Comparison of ENCODE assay signal across 14 cellular contexts in genomic region chr3:10935028-10935427, GRCh38. TPM values are rescaled to one million over a fixed set of nuclear protein-coding genes. Genes with fewer than 3 reads are reported as not detected.
"Had no signal": no experiment of that assay in that cellular context is flagged by ENCODE, and none has a peak within 500 bp of the region (broad histone marks: within the 10 kb centered on the region; RNA-seq: fewer than 3 reads in every experiment).

No MANE protein-coding gene starts in this region.

- H3K4me3 ChIP-seq: hepatocyte, left lung, right atrium auricular region, smooth muscle cell, suprapubic skin had no signal

- H3K4me1 ChIP-seq: left lung, right atrium auricular region had no signal

- H3K36me3 ChIP-seq: left lung, neutrophil, right atrium auricular region, suprapubic skin had no signal

- DNase-seq: activated naive CD4-positive, alpha-beta T cell treated with Interleukin-2 at 50 U/mL for 16 hours; activated naive CD8-positive, alpha-beta T cell treated with anti-CD3 and anti-CD28 coated beads, Interleukin-2, amount 50 U/mL, for 24 hours; islet precursor cell; T-helper 9 cell had no signal

- H3K27ac ChIP-seq: hepatocyte, left lung, neutrophil, right atrium auricular region, suprapubic skin had no signal

- ATAC-seq: activated CD4-positive, CD25-positive, alpha-beta regulatory T cell treated with anti-CD3 and anti-CD28 coated beads, Interleukin-2, amount 50 U/mL, for 24 hours; activated naive CD8-positive, alpha-beta T cell treated with anti-CD3 and anti-CD28 coated beads, Interleukin-2, amount 50 U/mL, for 24 hours; left lung; naive thymus-derived CD8-positive, alpha-beta T cell had no signal

- H3K27me3 ChIP-seq: hepatocyte, left lung, neutrophil, right atrium auricular region, suprapubic skin had no signal

- H3K9me3 ChIP-seq: left lung, neutrophil, right atrium auricular region, suprapubic skin had no signal

RNA-seq across cellular contexts. Expression of gene SLC6A1, which starts 57.5 kb away (rescaled TPM):
- total RNA-seq: activated CD8-positive, alpha-beta memory T cell treated with anti-CD3 and anti-CD28 coated beads for 36 hours; activated T-helper 1 cell treated with anti-CD3 and anti-CD28 coated beads, Interleukin-12 subunit alpha, Interleukin-12 subunit beta, Interleukin-2, Interleukin-4 antibody, amounts not matched to agents 30 ng/mL and 10 ng/mL and 1 ng/mL, durations not matched to agents 14 hours and 24 hours and 36 hours; naive thymus-derived CD8-positive, alpha-beta T cell had no signal
- polyA plus RNA-seq: naive thymus-derived CD8-positive, alpha-beta T cell had no signal
